Comparison of ENCODE assay signal across 21 cellular contexts in genomic region chr1:66787641-66788040, GRCh38. TPM values are rescaled to one million over a fixed set of nuclear protein-coding genes. Genes with fewer than 3 reads are reported as not detected.
DNase-seq lines count a peak whose midpoint lies in the region; ATAC-seq and TF ChIP-seq lines count a peak whose summit lies in the region.
"Had no signal": no experiment of that assay in that cellular context is flagged by ENCODE, and none has a peak within 500 bp of the region (broad histone marks: within the 10 kb centered on the region; RNA-seq: fewer than 3 reads in every experiment).

No MANE protein-coding gene starts in this region.

- H3K9me3 Mint-ChIP-seq in natural killer cell treated with Interleukin-12 subunit alpha and Interleukin-12 subunit beta and Interleukin-15 and Interleukin-18, amount 100 ng/mL, for 72 hours = peaks cover 9% of the 10 kb centered on the region
- no peaks in the 10 kb centered on the region for H3K9me3 Mint-ChIP-seq in natural killer cell
- no peaks in the 10 kb centered on the region for H3K9me3 Mint-ChIP-seq in stimulated activated naive CD8-positive, alpha-beta T cell treated with anti-CD3 and anti-CD28 coated beads, Interleukin-15, amount 100 ng/mL, for 72 hours

- TF ChIP-seq POLR2A in upper lobe of left lung (IDR thresholded peaks at IDR 0.05) = no peak

- H3K27me3 ChIP-seq in upper lobe of left lung = no peaks in the 10 kb centered on the region
- H3K27me3 ChIP-seq: Peyer's patch had no signal

- H3K27ac ChIP-seq in upper lobe of left lung = no peak overlapping the region
- H3K27ac ChIP-seq: HL-60, Peyer's patch had no signal

- TF ChIP-seq CTCF in natural killer cell (IDR thresholded peaks at IDR 0.05) (no peak), upper lobe of left lung (IDR thresholded peaks at IDR 0.05) (no peak)

- no peak for DNase-seq in natural killer cell treated with Interleukin-12 subunit alpha and Interleukin-12 subunit beta and Interleukin-15 and Interleukin-18, amount 100 ng/mL, for 72 hours (ENCODE audit: low spot score)
- DNase-seq in natural killer cell (no peak), upper lobe of left lung (no peak)
- no peak for DNase-seq in stimulated activated naive CD8-positive, alpha-beta T cell treated with anti-CD3 and anti-CD28 coated beads, Interleukin-15, amount 100 ng/mL, for 72 hours
- DNase-seq in activated CD8-positive, alpha-beta memory T cell treated with anti-CD3 and anti-CD28 coated beads for 24 hours = no peak
- DNase-seq in stimulated activated CD4-positive, alpha-beta T cell treated with anti-CD3 and anti-CD28 coated beads, Interleukin-4, amount 100 ng/mL, for 24 hours = no peak
- DNase-seq: Calu3, DND-41, GDM1, H9, NCI-H146, NCI-H345, Peyer's patch, Right ventricle myocardium superior, SK-N-SH, T-helper 17 cell had no signal

- H3K36me3 Mint-ChIP-seq in natural killer cell treated with Interleukin-12 subunit alpha and Interleukin-12 subunit beta and Interleukin-15 and Interleukin-18, amount 100 ng/mL, for 72 hours = peaks cover 5% of the 10 kb centered on the region
- H3K36me3 Mint-ChIP-seq in natural killer cell = no peaks in the 10 kb centered on the region

- H3K4me3 ChIP-seq in upper lobe of left lung = no peak overlapping the region
- H3K4me3 ChIP-seq: K562, Peyer's patch had no signal

- H3K4me1 ChIP-seq in upper lobe of left lung = no peaks in the 10 kb centered on the region
- H3K4me1 ChIP-seq: Peyer's patch had no signal

- no peaks in the 10 kb centered on the region for H3K27me3 Mint-ChIP-seq in natural killer cell treated with Interleukin-12 subunit alpha and Interleukin-12 subunit beta and Interleukin-15 and Interleukin-18, amount 100 ng/mL, for 72 hours
- H3K27me3 Mint-ChIP-seq in natural killer cell (ENCODE audit: low read depth in 2 of 2) = peaks cover 0 to 4% of the 10 kb centered on the region in 2 donors
- H3K27me3 Mint-ChIP-seq in stimulated activated naive CD8-positive, alpha-beta T cell treated with anti-CD3 and anti-CD28 coated beads, Interleukin-15, amount 100 ng/mL, for 72 hours = no peaks in the 10 kb centered on the region
- H3K27me3 Mint-ChIP-seq: T-helper 17 cell had no signal

- no peak for TF ChIP-seq EP300 in upper lobe of left lung (IDR thresholded peaks at IDR 0.05)

- 87 to 88% methylated on average over 4 of the region's 4 CpGs for WGBS in upper lobe of left lung, 2 donors

- peak; percentile 76 to 84 for ATAC-seq in natural killer cell treated with Interleukin-12 subunit alpha and Interleukin-12 subunit beta and Interleukin-15 and Interleukin-18, amount 100 ng/mL, for 72 hours
- ATAC-seq in natural killer cell = no peak
- peak; percentile 55 for ATAC-seq in GM19452 (IDR thresholded peaks at IDR 0.05; ENCODE audit: unreplicated experiment)
- peak; percentile 39 for ATAC-seq in HG03066 (IDR thresholded peaks at IDR 0.05; ENCODE audit: low read depth, unreplicated experiment)
- ATAC-seq in stimulated activated naive CD8-positive, alpha-beta T cell treated with anti-CD3 and anti-CD28 coated beads, Interleukin-15, amount 100 ng/mL, for 72 hours = peak; percentile 69
- no peak for ATAC-seq in upper lobe of left lung (ENCODE audit: low FRiP score in 2 of 2)
- ATAC-seq: K562 had no signal

- H3K4me3 Mint-ChIP-seq in natural killer cell treated with Interleukin-12 subunit alpha and Interleukin-12 subunit beta and Interleukin-15 and Interleukin-18, amount 100 ng/mL, for 72 hours = peak overlapping the region; percentile 84
- H3K4me3 Mint-ChIP-seq in natural killer cell = no peak overlapping the region
- peak overlapping the region in 1 of 2 donors; percentile 88 for H3K4me3 Mint-ChIP-seq in stimulated activated naive CD8-positive, alpha-beta T cell treated with anti-CD3 and anti-CD28 coated beads, Interleukin-15, amount 100 ng/mL, for 72 hours
- H3K4me3 Mint-ChIP-seq: H9 had no signal

- peak overlapping the region; percentile 71 to 82 for H3K27ac Mint-ChIP-seq in natural killer cell treated with Interleukin-12 subunit alpha and Interleukin-12 subunit beta and Interleukin-15 and Interleukin-18, amount 100 ng/mL, for 72 hours
- H3K27ac Mint-ChIP-seq in natural killer cell = no peak overlapping the region
- peak overlapping the region in 1 of 2 donors; percentile 91 for H3K27ac Mint-ChIP-seq in stimulated activated naive CD8-positive, alpha-beta T cell treated with anti-CD3 and anti-CD28 coated beads, Interleukin-15, amount 100 ng/mL, for 72 hours
- H3K27ac Mint-ChIP-seq: H9 had no signal

- no peaks in the 10 kb centered on the region for H3K36me3 ChIP-seq in upper lobe of left lung
- H3K36me3 ChIP-seq: Peyer's patch had no signal

- peaks cover 32 to 36% of the 10 kb centered on the region in 2 donors for H3K4me1 Mint-ChIP-seq in natural killer cell treated with Interleukin-12 subunit alpha and Interleukin-12 subunit beta and Interleukin-15 and Interleukin-18, amount 100 ng/mL, for 72 hours (ENCODE audit: low read depth in 2 of 2)
- H3K4me1 Mint-ChIP-seq in natural killer cell = peaks cover 8 to 10% of the 10 kb centered on the region in 2 donors
- H3K4me1 Mint-ChIP-seq in stimulated activated naive CD8-positive, alpha-beta T cell treated with anti-CD3 and anti-CD28 coated beads, Interleukin-15, amount 100 ng/mL, for 72 hours = peaks cover 28% of the 10 kb centered on the region

- intact Hi-C loops in natural killer cell (cut with micrococcal nuclease) = no loop called here

- no peaks in the 10 kb centered on the region for H3K9me3 ChIP-seq in upper lobe of left lung
- H3K9me3 ChIP-seq: Peyer's patch, SK-N-SH had no signal

RNA-seq across cellular contexts. Expression of gene INSL5, which starts 13.4 kb away (rescaled TPM):
- not detected for total RNA-seq in natural killer cell treated with Interleukin-12 subunit alpha and Interleukin-12 subunit beta and Interleukin-15 and Interleukin-18, amount 100 ng/mL, for 72 hours
- total RNA-seq in natural killer cell (not detected), upper lobe of left lung (not detected)
- total RNA-seq: A673, Calu3, H9, K562, Peyer's patch, Right ventricle myocardium superior, T-helper 17 cell had no signal

RNA-seq across cellular contexts. Expression of gene DYNLT5, which starts 35.4 kb away (rescaled TPM):
- total RNA-seq in natural killer cell treated with Interleukin-12 subunit alpha and Interleukin-12 subunit beta and Interleukin-15 and Interleukin-18, amount 100 ng/mL, for 72 hours = not detected
- under 1 TPM in 1 of 3 donors, not detected in 2; 0.35 TPM for total RNA-seq in natural killer cell
- 10 to 100 TPM in 2 of 6 donors, 1 to 10 TPM in 3, under 1 TPM in 1; 0.40 to 33.9 (median 5.5) TPM for total RNA-seq in upper lobe of left lung
- total RNA-seq: A673, Calu3, K562, T-helper 17 cell had no signal

Comparison
In these comparisons a context has a peak if more than half of its experiments do, and no peak if none do; other contexts are left out.
1. ATAC-seq: peak in natural killer cell treated with Interleukin-12 subunit alpha and Interleukin-12 subunit beta and Interleukin-15 and Interleukin-18, amount 100 ng/mL, for 72 hours (2 of 2), GM19452 (single experiment), HG03066 (single experiment) and stimulated activated naive CD8-positive, alpha-beta T cell treated with anti-CD3 and anti-CD28 coated beads, Interleukin-15, amount 100 ng/mL, for 72 hours (single experiment); none in natural killer cell (0 of 3) and upper lobe of left lung (0 of 2).
2. H3K27ac Mint-ChIP-seq: peak in natural killer cell treated with Interleukin-12 subunit alpha and Interleukin-12 subunit beta and Interleukin-15 and Interleukin-18, amount 100 ng/mL, for 72 hours (2 of 2); none in natural killer cell (0 of 2).